ENCODE assay signal across 10 cellular contexts in the genomic region with DNA sequence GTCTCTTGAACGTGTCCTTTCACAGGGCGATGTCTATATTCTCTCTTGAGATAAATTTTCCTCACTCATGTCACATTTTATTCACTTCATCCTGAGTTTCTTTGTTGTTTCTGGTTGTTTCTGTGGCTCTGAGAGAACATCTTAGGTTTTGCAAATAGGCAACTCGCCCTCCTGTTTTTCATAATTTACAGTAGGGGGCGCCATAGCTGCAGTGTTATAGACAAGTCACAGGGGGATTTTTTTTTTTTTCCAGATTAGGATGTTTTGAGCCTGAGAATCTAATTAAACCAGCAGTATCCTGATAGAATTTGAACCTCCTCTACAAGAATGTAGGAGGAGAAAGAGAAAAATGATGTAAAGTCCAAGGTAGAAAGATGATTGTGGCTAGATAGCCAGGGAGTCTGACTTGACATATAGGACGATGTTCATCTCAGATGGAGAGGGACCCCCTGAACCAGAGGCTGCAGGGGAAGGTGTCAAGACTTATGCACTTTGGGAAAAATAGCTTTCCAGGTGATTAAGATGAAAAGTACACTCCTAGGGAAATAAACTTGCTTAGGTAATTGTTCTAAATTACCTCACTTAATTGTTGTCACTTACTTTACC.
A peak's percentile ranks its signal among the peaks of the same experiment; 100 is the strongest.
DNase-seq lines count a peak whose midpoint lies in the region; ATAC-seq, FAIRE-seq and TF ChIP-seq lines count a peak whose summit lies in the region.
"Had no signal": no experiment of that assay in that cellular context is flagged by ENCODE, and none has a peak within 500 bp of the region (broad histone marks: within the 10 kb centered on the region; RNA-seq: fewer than 3 reads in every experiment).

No MANE protein-coding gene starts in this region.

- no peak for FAIRE-seq in A549 (lab: Jason Lieb, UNC)

- H3K9me2 ChIP-seq in GM23248 (ENCODE audit: insufficient read depth) (no peaks in the 10 kb centered on the region), PC-9 (ENCODE audit: insufficient read depth) (no peaks in the 10 kb centered on the region)

- no peak overlapping the region for H3K4me3 ChIP-seq in A549
- no peak overlapping the region for H3K4me3 ChIP-seq in GM23248
- no peak overlapping the region for H3K4me3 ChIP-seq in PC-9
- no peak overlapping the region for H3K4me3 ChIP-seq in fibroblast of villous mesenchyme (ENCODE audit: low read depth, low read length)

- BruUV-seq in PC-9 (replicated peaks; lab: Mats Ljungman, UMichigan) = no TSS peak

- H3K4me2 ChIP-seq in A549 = no peak overlapping the region
- H3K4me2 ChIP-seq in GM23248 (ENCODE audit: unreplicated experiment) = no peak overlapping the region
- no peak overlapping the region for H3K4me2 ChIP-seq in PC-9

- no peak for ATAC-seq in A549

- POLR2A ChIA-PET in A549 (lab: Yijun Ruan, JAX) (no interaction called here), PC-9 (lab: Charles Lee; ENCODE audit: unreplicated experiment) (no interaction called here)

- intact Hi-C loops in PC-9 (cut with micrococcal nuclease; ENCODE audit: unreplicated experiment) = no loop called here
- intact Hi-C loops in activated CD4-positive, alpha-beta T cell treated with anti-CD3 and anti-CD28 coated beads, Interleukin-2, amount 10 ng/mL, durations not matched to agents 24 days and 14 days (cut with micrococcal nuclease) = no loop called here

- no peaks in the 10 kb centered on the region for H3K27me3 ChIP-seq in GM23248 (replicated peaks; ENCODE audit: insufficient read depth)
- H3K27me3 ChIP-seq in PC-9 (ENCODE audit: insufficient read depth, low read depth) = no peaks in the 10 kb centered on the region

- CTCF ChIA-PET in A549 (lab: Yijun Ruan, JAX) = interaction anchor here (0.6 to 2.2 kb wide), 5 partner anchors 8 to 1287 kb away, joined by 3 to 14 read pairs (median 3); no protein-coding TSS in a partner anchor
- CTCF ChIA-PET in PC-9 (lab: Charles Lee) = interaction anchor here (0.6 kb wide), 1 partner anchor 15 kb away, joined by 5 read pairs; no protein-coding TSS in a partner anchor

- no peak for TF ChIP-seq POLR2A in A549 (IDR thresholded peaks at IDR 0.05; ENCODE audit: low read length)

- H3K4me1 Mint-ChIP-seq in activated T-cell treated with anti-CD3 and anti-CD28 coated beads, Interleukin-2, amount 50 U/mL, for 24 hours (ENCODE audit: low read depth) = no peaks in the 10 kb centered on the region
- H3K4me1 Mint-ChIP-seq in activated CD4-positive, alpha-beta T cell treated with anti-CD3 and anti-CD28 coated beads, Interleukin-2, amount 10 ng/mL, durations not matched to agents 24 days and 14 days = no peaks in the 10 kb centered on the region

- WGBS in A549 (ENCODE audit: missing lambda C conversion rate) = 17% methylated on average over 5 of the region's 5 CpGs
- WGBS in GM23248 (ENCODE audit: low coverage in 1 of 2, low lambda C conversion rate in 2 of 2, missing lambda C conversion rate in 2 of 2), 2 experiments = 9 to 11% methylated on average over 5 of the region's 5 CpGs

- in situ Hi-C loops in GM23248 (cut with MboI) = no loop called here

- H3K79me2 ChIP-seq in GM23248 (ENCODE audit: insufficient read depth) (no peaks in the 10 kb centered on the region), PC-9 (ENCODE audit: low read depth) (no peaks in the 10 kb centered on the region)

- H3K27ac Mint-ChIP-seq in activated T-cell treated with anti-CD3 and anti-CD28 coated beads, Interleukin-2, amount 50 U/mL, for 24 hours = no peak overlapping the region
- no peak overlapping the region for H3K27ac Mint-ChIP-seq in activated CD4-positive, alpha-beta T cell treated with anti-CD3 and anti-CD28 coated beads, Interleukin-2, amount 10 ng/mL, durations not matched to agents 24 days and 14 days
- H3K27ac Mint-ChIP-seq: T-helper 2 cell treated with Interferon-gamma antibody and Interleukin-4, amounts not matched to agents 5 μg/mL and 100 μg/mL, for 36 hours had no signal

- no peaks in the 10 kb centered on the region for H3K27me3 Mint-ChIP-seq in activated T-cell treated with anti-CD3 and anti-CD28 coated beads, Interleukin-2, amount 50 U/mL, for 24 hours
- H3K27me3 Mint-ChIP-seq in activated CD4-positive, alpha-beta T cell treated with anti-CD3 and anti-CD28 coated beads, Interleukin-2, amount 10 ng/mL, durations not matched to agents 24 days and 14 days = no peaks in the 10 kb centered on the region

- H3K9me3 ChIP-seq in A549 = no peaks in the 10 kb centered on the region
- H3K9me3 ChIP-seq in GM23248 (ENCODE audit: low read depth) = no peaks in the 10 kb centered on the region
- H3K9me3 ChIP-seq in PC-9 (ENCODE audit: insufficient read depth, low read depth) = no peaks in the 10 kb centered on the region

- TF ChIP-seq CTCF in A549 (IDR thresholded peaks at IDR 0.05) (peak; percentile 46), PC-9 (conservative IDR thresholded peaks at IDR 0.05) (peak; percentile 67), fibroblast of villous mesenchyme (IDR thresholded peaks at IDR 0.05; ENCODE audit: insufficient read depth, low read depth, low read length) (peak; percentile 48)

- H4K20me1 ChIP-seq in GM23248 (ENCODE audit: insufficient read depth) (no peaks in the 10 kb centered on the region), PC-9 (ENCODE audit: insufficient read depth) (no peaks in the 10 kb centered on the region)

- H3K4me1 ChIP-seq in A549 (no peaks in the 10 kb centered on the region), GM23248 (ENCODE audit: insufficient read depth) (no peaks in the 10 kb centered on the region), PC-9 (replicated peaks; ENCODE audit: insufficient read depth) (no peaks in the 10 kb centered on the region)

- H3K36me3 Mint-ChIP-seq in activated T-cell treated with anti-CD3 and anti-CD28 coated beads, Interleukin-2, amount 50 U/mL, for 24 hours (ENCODE audit: low read depth) = no peaks in the 10 kb centered on the region
- no peaks in the 10 kb centered on the region for H3K36me3 Mint-ChIP-seq in activated CD4-positive, alpha-beta T cell treated with anti-CD3 and anti-CD28 coated beads, Interleukin-2, amount 10 ng/mL, durations not matched to agents 24 days and 14 days (ENCODE audit: low read depth)

- H3K27ac ChIP-seq in A549 = no peak overlapping the region
- no peak overlapping the region for H3K27ac ChIP-seq in GM23248
- H3K27ac ChIP-seq in PC-9 = no peak overlapping the region

- H3K4me3 Mint-ChIP-seq in activated T-cell treated with anti-CD3 and anti-CD28 coated beads, Interleukin-2, amount 50 U/mL, for 24 hours = no peak overlapping the region
- no peak overlapping the region for H3K4me3 Mint-ChIP-seq in activated CD4-positive, alpha-beta T cell treated with anti-CD3 and anti-CD28 coated beads, Interleukin-2, amount 10 ng/mL, durations not matched to agents 24 days and 14 days
- H3K4me3 Mint-ChIP-seq: T-helper 2 cell treated with Interferon-gamma antibody and Interleukin-4, amounts not matched to agents 5 μg/mL and 100 μg/mL, for 36 hours had no signal

- peak in 1 of 2 experiments; percentile 31 for DNase-seq in A549 (ENCODE audit: low read depth in 1 of 2, low spot score in 1 of 2)
- DNase-seq in GM23248 = peak; percentile 28
- no peak for DNase-seq in PC-9
- DNase-seq in fibroblast of villous mesenchyme (ENCODE audit: low read depth) = peak; percentile 8
- no peak for DNase-seq in germinal center (ENCODE audit: low spot score)
- DNase-seq in activated T-cell treated with anti-CD3 and anti-CD28 coated beads, Interleukin-2, amount 50 U/mL, for 24 hours = no peak
- DNase-seq in activated CD4-positive, alpha-beta T cell treated with anti-CD3 and anti-CD28 coated beads, Interleukin-2, amount 10 ng/mL, durations not matched to agents 24 days and 14 days = no peak
- DNase-seq in dermis blood vessel endothelial cell = no peak
- DNase-seq: effector CD8-positive, alpha-beta T cell had no signal

- H3K36me3 ChIP-seq in GM23248 (ENCODE audit: low read depth) (no peaks in the 10 kb centered on the region), PC-9 (ENCODE audit: low read depth) (no peaks in the 10 kb centered on the region)

- TF ChIP-seq RAD21 in A549 (conservative IDR thresholded peaks at IDR 0.05 in 1 of 2, IDR thresholded peaks at IDR 0.05 in 1 of 2) = peak; percentile 19 to 49; a peak in 3 of 5 replicates

- TF ChIP-seq EP300 in A549 (IDR thresholded peaks at IDR 0.05) = no peak

- H2AFZ ChIP-seq in GM23248 = no peak overlapping the region
- no peak overlapping the region for H2AFZ ChIP-seq in PC-9

- H3K9ac ChIP-seq in GM23248 = no peak overlapping the region

- no peaks in the 10 kb centered on the region for H3K9me3 Mint-ChIP-seq in activated T-cell treated with anti-CD3 and anti-CD28 coated beads, Interleukin-2, amount 50 U/mL, for 24 hours
- no peaks in the 10 kb centered on the region for H3K9me3 Mint-ChIP-seq in activated CD4-positive, alpha-beta T cell treated with anti-CD3 and anti-CD28 coated beads, Interleukin-2, amount 10 ng/mL, durations not matched to agents 24 days and 14 days
- H3K9me3 Mint-ChIP-seq: T-helper 2 cell treated with Interferon-gamma antibody and Interleukin-4, amounts not matched to agents 5 μg/mL and 100 μg/mL, for 36 hours had no signal

- H3F3A ChIP-seq in GM23248 (ENCODE audit: insufficient read depth) (no peaks in the 10 kb centered on the region), PC-9 (ENCODE audit: insufficient read depth, low read depth) (no peaks in the 10 kb centered on the region)

TF ChIP-seq in A549, 52 proteins besides CTCF, POLR2A, EP300 and RAD21:
- TF ChIP-seq BHLHE40 (IDR thresholded peaks at IDR 0.05; ENCODE audit: low read depth, low read length) (no peak), SMC3 (IDR thresholded peaks at IDR 0.05) (0 out of 3 replicates have a peak, but pooled peaks have one; percentile 21), POLR2AphosphoS2 (conservative IDR thresholded peaks at IDR 0.05; ENCODE audit: low read length) (no peak)

Comparison
In these comparisons a context has a peak if more than half of its experiments do, and no peak if none do; other contexts are left out.
1. DNase-seq: peak in GM23248 (single experiment) and fibroblast of villous mesenchyme (single experiment); none in PC-9 (0 of 2), germinal center (single experiment), activated T-cell treated with anti-CD3 and anti-CD28 coated beads, Interleukin-2, amount 50 U/mL, for 24 hours (single experiment), activated CD4-positive, alpha-beta T cell treated with anti-CD3 and anti-CD28 coated beads, Interleukin-2, amount 10 ng/mL, durations not matched to agents 24 days and 14 days (single experiment) and dermis blood vessel endothelial cell (single experiment).
2. Peak in every context shown above with its lines, with median percentiles within 50 percentile points of each other: CTCF ChIP-seq.